ENCODE assay signal across 17 cellular contexts in the genomic region with DNA sequence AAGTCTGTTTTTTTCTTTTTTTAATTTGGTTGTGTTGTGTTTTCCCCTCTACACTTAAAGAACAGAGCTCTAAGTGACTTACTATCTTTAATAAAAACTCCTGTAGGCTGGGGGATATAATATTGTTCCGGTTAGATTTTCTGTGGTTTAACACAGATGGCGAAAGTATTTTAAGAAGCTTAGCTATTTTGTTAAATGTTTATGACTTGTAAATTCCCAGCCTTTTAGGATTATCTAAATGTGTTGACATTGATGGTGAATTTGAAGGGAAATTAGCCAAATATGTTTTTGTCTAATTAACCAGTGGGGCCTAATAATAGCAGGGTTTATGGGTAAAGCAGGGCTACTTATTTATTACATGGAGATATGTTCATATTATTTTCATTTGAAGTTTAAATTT.
A peak's percentile ranks its signal among the peaks of the same experiment; 100 is the strongest.
DNase-seq lines count a peak whose midpoint lies in the region; FAIRE-seq and TF ChIP-seq lines count a peak whose summit lies in the region.
"Had no signal": no experiment of that assay in that cellular context is flagged by ENCODE, and none has a peak within 500 bp of the region (broad histone marks: within the 10 kb centered on the region; RNA-seq: fewer than 3 reads in every experiment).

No MANE protein-coding gene starts in this region.

- TF ChIP-seq CTCF in D721Med (IDR thresholded peaks at IDR 0.05; ENCODE audit: insufficient read depth, missing control alignments) (no peak), choroid plexus epithelial cell (conservative IDR thresholded peaks at IDR 0.05; ENCODE audit: low read depth, low read length) (no peak), retinal pigment epithelial cell (conservative IDR thresholded peaks at IDR 0.05; ENCODE audit: low read depth, low read length) (no peak)

- FAIRE-seq in D721Med (lab: Jason Lieb, UNC): peak; percentile 21

- DNase-seq in D721Med (ENCODE audit: insufficient read length, low spot score) (no peak), M059J (ENCODE audit: low read depth) (peak; percentile 22), choroid plexus epithelial cell (ENCODE audit: low read depth) (peak; percentile 41), retinal pigment epithelial cell (ENCODE audit: low read depth) (peak; percentile 56), NCI-H2171 (lab: John Stamatoyannopoulos, UW) (no peak), kidney tubule cell (ENCODE audit: low spot score) (no peak), GOT3 (lab: John Stamatoyannopoulos, UW) (no peak)
- DNase-seq: BE2C; CD8-positive, alpha-beta memory T cell; MV-4-11; NCI-H1417 treated with DMSO at 0.1 percent for 48 hours; NCI-H2029; NCI-H510A; NCI-H82; Peyer's patch; SHP77 treated with DMSO at 0.1 percent for 48 hours had no signal

- H3K4me3 ChIP-seq in choroid plexus epithelial cell (ENCODE audit: low read depth, low read length) (no peak overlapping the region), retinal pigment epithelial cell (ENCODE audit: low read length) (no peak overlapping the region)
- H3K4me3 ChIP-seq: HAP-1, Peyer's patch had no signal

Comparison
In these comparisons a context has a peak if more than half of its experiments do, and no peak if none do; other contexts are left out.
1. DNase-seq: peak in M059J (single experiment), choroid plexus epithelial cell (single experiment) and retinal pigment epithelial cell (single experiment); none in D721Med (single experiment), NCI-H2171 (single experiment), kidney tubule cell (single experiment) and GOT3 (single experiment).